Comparison of ENCODE assay signal across 1 cellular context in genomic region chr20:64080013-64080812, GRCh38.
TF ChIP-seq lines count a peak whose summit lies in the region.

Gene OPRL1 (plus strand): TSS chr20:64080082. CDS start chr20:64092721, 12,639 bp downstream.

TF ChIP-seq in HepG2, 621 proteins besides CTCF, POLR2A, EP300 and RAD21 (continued from another document and continues in another):
- TF ChIP-seq STAT6 (CRISPR knock-in tag; IDR thresholded peaks at IDR 0.05; ENCODE audit: borderline replicate concordance) (no peak), KDM5B (CRISPR knock-in tag; IDR thresholded peaks at IDR 0.05; ENCODE audit: borderline replicate concordance) (peak; percentile 61), ETV5 (CRISPR knock-in tag; IDR thresholded peaks at IDR 0.05; ENCODE audit: borderline replicate concordance) (peak; percentile 30; the same call in 1 of the 2 replicates), ZSCAN30 (CRISPR knock-in tag; IDR thresholded peaks at IDR 0.05) (no peak), HNF4A (CRISPR knock-in tag; IDR thresholded peaks at IDR 0.05) (no peak), ZNF143 (CRISPR knock-in tag; IDR thresholded peaks at IDR 0.05) (no peak), UBTF (CRISPR knock-in tag; IDR thresholded peaks at IDR 0.05) (peak; percentile 68), ATF6 (CRISPR knock-in tag; conservative IDR thresholded peaks at IDR 0.05) (no peak), CREB3 (CRISPR knock-in tag; IDR thresholded peaks at IDR 0.05) (no peak), ZNF816 (CRISPR knock-in tag; IDR thresholded peaks at IDR 0.05; ENCODE audit: borderline replicate concordance) (no peak), ZNF12 (CRISPR knock-in tag; IDR thresholded peaks at IDR 0.05) (no peak), MIER3 (CRISPR knock-in tag; IDR thresholded peaks at IDR 0.05; ENCODE audit: borderline replicate concordance) (no peak), ZNF768 (CRISPR knock-in tag; IDR thresholded peaks at IDR 0.05) (peak; percentile 26; the same call in 1 of the 2 replicates), MEIS2 (CRISPR knock-in tag; IDR thresholded peaks at IDR 0.05) (no peak), SAFB2 (CRISPR knock-in tag; IDR thresholded peaks at IDR 0.05; ENCODE audit: borderline replicate concordance, low read depth) (0 out of 2 replicates have a peak, but pooled peaks have one; percentile 43), LBX2 (CRISPR knock-in tag; IDR thresholded peaks at IDR 0.05; ENCODE audit: borderline replicate concordance) (no peak), TFE3 (CRISPR knock-in tag; IDR thresholded peaks at IDR 0.05) (no peak), ZNF572 (CRISPR knock-in tag; IDR thresholded peaks at IDR 0.05) (no peak), THAP7 (CRISPR knock-in tag; IDR thresholded peaks at IDR 0.05) (no peak), ZNF121 (CRISPR knock-in tag; IDR thresholded peaks at IDR 0.05) (no peak), ZNF232 (CRISPR knock-in tag; IDR thresholded peaks at IDR 0.05; ENCODE audit: borderline replicate concordance) (no peak), RXRB (CRISPR knock-in tag; IDR thresholded peaks at IDR 0.05; ENCODE audit: borderline replicate concordance) (0 out of 2 replicates have a peak, but pooled peaks have one; percentile 6), PRDM15 (CRISPR knock-in tag; IDR thresholded peaks at IDR 0.05) (no peak), POGK (CRISPR knock-in tag; conservative IDR thresholded peaks at IDR 0.05) (no peak), HIC2 (CRISPR knock-in tag; IDR thresholded peaks at IDR 0.05; ENCODE audit: low read depth) (no peak), ZNF891 (CRISPR knock-in tag; IDR thresholded peaks at IDR 0.05) (no peak; the same call in 1 of the 2 replicates), SAP130 (CRISPR knock-in tag; IDR thresholded peaks at IDR 0.05; ENCODE audit: low read depth) (no peak), RORA (CRISPR knock-in tag; IDR thresholded peaks at IDR 0.05) (no peak), SMARCC2 (IDR thresholded peaks at IDR 0.05) (no peak), PRMT3 (CRISPR knock-in tag; IDR thresholded peaks at IDR 0.05; ENCODE audit: borderline replicate concordance, low read depth) (no peak), TBP (CRISPR knock-in tag; IDR thresholded peaks at IDR 0.05) (no peak), ZNF678 (CRISPR knock-in tag; IDR thresholded peaks at IDR 0.05) (peak; percentile 62; the same call in 1 of the 2 replicates), ZNF101 (CRISPR knock-in tag; IDR thresholded peaks at IDR 0.05; ENCODE audit: borderline replicate concordance, low read depth) (no peak), NR2F1 (CRISPR knock-in tag; IDR thresholded peaks at IDR 0.05) (no peak), SOX6 (IDR thresholded peaks at IDR 0.05) (no peak), SOX6 (CRISPR knock-in tag; IDR thresholded peaks at IDR 0.05) (no peak; the same call in 1 of the 2 replicates), ZSCAN21 (CRISPR knock-in tag; IDR thresholded peaks at IDR 0.05; ENCODE audit: borderline replicate concordance) (no peak), PAF1 (CRISPR knock-in tag; IDR thresholded peaks at IDR 0.05) (no peak), AHR (CRISPR knock-in tag; IDR thresholded peaks at IDR 0.05) (no peak), ZMAT3 (CRISPR knock-in tag; conservative IDR thresholded peaks at IDR 0.05) (no peak; the same call in 1 of the 2 replicates), HDAC2 (CRISPR knock-in tag; IDR thresholded peaks at IDR 0.05) (no peak), ZSCAN9 (CRISPR knock-in tag; IDR thresholded peaks at IDR 0.05; ENCODE audit: borderline replicate concordance) (no peak), ZNF558 (CRISPR knock-in tag; IDR thresholded peaks at IDR 0.05; ENCODE audit: borderline replicate concordance) (no peak), KDM5A (IDR thresholded peaks at IDR 0.05; ENCODE audit: borderline replicate concordance, low read length) (no peak), ZFYVE20 (CRISPR knock-in tag; IDR thresholded peaks at IDR 0.05; ENCODE audit: borderline replicate concordance, low read depth) (no peak), SIX4 (CRISPR knock-in tag; IDR thresholded peaks at IDR 0.05) (no peak), PCBP1 (IDR thresholded peaks at IDR 0.05; ENCODE audit: borderline replicate concordance, low read depth, low read length) (no peak), JUND (CRISPR knock-in tag; IDR thresholded peaks at IDR 0.05) (no peak), SRSF9 (IDR thresholded peaks at IDR 0.05; ENCODE audit: borderline replicate concordance, insufficient read depth, low read depth, low read length, poor library complexity, severe bottlenecking) (no peak), CENPT (CRISPR knock-in tag; IDR thresholded peaks at IDR 0.05; ENCODE audit: low read depth) (no peak), ZNF335 (CRISPR knock-in tag; IDR thresholded peaks at IDR 0.05) (no peak)
